ENCODE assay signal across 8 cellular contexts in the genomic region with DNA sequence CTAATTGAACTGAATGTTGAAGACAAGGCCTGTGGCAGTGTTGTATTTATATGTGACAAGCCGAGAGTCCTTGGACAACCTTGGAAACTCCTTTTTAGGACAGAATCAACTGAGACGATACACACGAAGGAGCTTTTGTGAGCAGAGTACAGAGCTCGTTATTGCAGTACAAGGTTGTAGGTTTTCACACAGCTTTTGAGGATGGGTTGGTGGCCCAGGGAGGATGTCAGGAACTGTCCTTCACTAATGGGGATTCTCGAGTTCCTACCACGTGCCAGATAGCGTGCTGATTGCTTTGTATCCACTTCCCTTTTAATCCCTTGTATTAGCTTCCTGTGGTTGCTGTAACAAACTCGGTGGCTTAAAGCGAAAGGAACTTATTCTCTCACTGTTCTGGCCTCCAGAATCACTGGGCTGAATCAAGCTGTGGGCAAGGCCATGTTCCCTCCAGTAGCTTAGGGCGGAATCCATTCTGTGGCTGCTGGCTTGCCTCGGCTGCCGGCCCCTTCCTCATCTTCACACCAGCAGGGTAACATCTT. TPM values are rescaled to one million over a fixed set of nuclear protein-coding genes. Genes with fewer than 3 reads are reported as not detected.
DNase-seq lines count a peak whose midpoint lies in the region; ATAC-seq and TF ChIP-seq lines count a peak whose summit lies in the region.

No MANE protein-coding gene starts in this region.

- TF ChIP-seq CTCF in CD8-positive, alpha-beta T cell (IDR thresholded peaks at IDR 0.05), result no peak
- TF ChIP-seq CTCF in activated CD8-positive, alpha-beta T cell treated with anti-CD3 and anti-CD28 coated beads for 36 hours (IDR thresholded peaks at IDR 0.05), result no peak

- no peaks in the 10 kb centered on the region for H3K36me3 ChIP-seq in CD8-positive, alpha-beta T cell (ENCODE audit: insufficient read depth, low read length)

- H3K4me1 Mint-ChIP-seq in CD8-positive, alpha-beta T cell (ENCODE audit: low read depth), result peaks cover 90% of the 10 kb centered on the region
- peaks cover 89% of the 10 kb centered on the region for H3K4me1 Mint-ChIP-seq in activated CD8-positive, alpha-beta T cell treated with anti-CD3 and anti-CD28 coated beads for 36 hours (ENCODE audit: low read depth)
- peaks cover 50% of the 10 kb centered on the region for H3K4me1 Mint-ChIP-seq in memory B cell

- peaks cover 88% of the 10 kb centered on the region for H3K4me1 ChIP-seq in CD8-positive, alpha-beta T cell (ENCODE audit: insufficient read depth, low read length)

- H3K9me3 ChIP-seq in CD8-positive, alpha-beta T cell (ENCODE audit: low read length), result no peaks in the 10 kb centered on the region

- peaks cover 6% of the 10 kb centered on the region for H3K36me3 Mint-ChIP-seq in CD8-positive, alpha-beta T cell
- H3K36me3 Mint-ChIP-seq in activated CD8-positive, alpha-beta T cell treated with anti-CD3 and anti-CD28 coated beads for 36 hours (ENCODE audit: low read depth), result peaks cover 20% of the 10 kb centered on the region
- H3K36me3 Mint-ChIP-seq in memory B cell, result no peaks in the 10 kb centered on the region

- peak in 2 of 7 experiments; percentile 28 to 41 for DNase-seq in CD8-positive, alpha-beta T cell
- peak; percentile 63 for DNase-seq in activated CD8-positive, alpha-beta T cell treated with anti-CD3 and anti-CD28 coated beads for 36 hours
- DNase-seq in memory B cell (ENCODE audit: low spot score in 2 of 2), result peak; percentile 28 to 45
- DNase-seq in NCI-H510A treated with DMSO at 0.1 percent for 48 hours (lab: John Stamatoyannopoulos, UW), result no peak
- no peak for DNase-seq in SK-N-DZ (ENCODE audit: low spot score)
- DNase-seq in NCI-H1092 (lab: John Stamatoyannopoulos, UW), result no peak

- intact Hi-C loops in CD8-positive, alpha-beta T cell (cut with DNase I, micrococcal nuclease), result loop anchor here (1.0 to 10.0 kb wide), 7 partner anchors 10 to 750 kb away; a partner anchor contains a TSS
- intact Hi-C loops in activated CD8-positive, alpha-beta T cell treated with anti-CD3 and anti-CD28 coated beads for 36 hours (cut with micrococcal nuclease), result loop anchor here (2.0 kb wide), 1 partner anchor 26 kb away; no protein-coding TSS in a partner anchor

- CTCF ChIA-PET in CD8-positive, alpha-beta T cell (lab: Charles Lee), result interaction anchor here (0.8 to 6.5 kb wide), 19 partner anchors 9 to 55 kb away, joined by 3 to 47 read pairs (median 5); no protein-coding TSS in a partner anchor
- CTCF ChIA-PET in activated CD8-positive, alpha-beta T cell treated with anti-CD3 and anti-CD28 coated beads for 36 hours (lab: Charles Lee), result interaction anchor here (0.8 to 4.0 kb wide), 11 partner anchors 9 to 751 kb away, joined by 3 to 24 read pairs (median 5); no protein-coding TSS in a partner anchor

- no peaks in the 10 kb centered on the region for H3K9me3 Mint-ChIP-seq in CD8-positive, alpha-beta T cell
- no peaks in the 10 kb centered on the region for H3K9me3 Mint-ChIP-seq in activated CD8-positive, alpha-beta T cell treated with anti-CD3 and anti-CD28 coated beads for 36 hours
- H3K9me3 Mint-ChIP-seq in memory B cell, result no peaks in the 10 kb centered on the region

- H3K27ac Mint-ChIP-seq in CD8-positive, alpha-beta T cell, result peak overlapping the region; percentile 97
- H3K27ac Mint-ChIP-seq in activated CD8-positive, alpha-beta T cell treated with anti-CD3 and anti-CD28 coated beads for 36 hours, result peak overlapping the region; percentile 97
- H3K27ac Mint-ChIP-seq in memory B cell, result peak overlapping the region; percentile 88

- peak overlapping the region; percentile 86 for H3K4me3 Mint-ChIP-seq in CD8-positive, alpha-beta T cell
- H3K4me3 Mint-ChIP-seq in activated CD8-positive, alpha-beta T cell treated with anti-CD3 and anti-CD28 coated beads for 36 hours, result peak overlapping the region; percentile 69
- peak overlapping the region; percentile 15 for H3K4me3 Mint-ChIP-seq in memory B cell

- peak; percentile 17 for ATAC-seq in CD8-positive, alpha-beta T cell
- ATAC-seq in GM19397 (IDR thresholded peaks at IDR 0.05; ENCODE audit: unreplicated experiment) (peak; percentile 39), HG03457 (IDR thresholded peaks at IDR 0.05; ENCODE audit: unreplicated experiment) (peak; percentile 34), memory B cell (ENCODE audit: low read depth) (peak; percentile 66)
- ATAC-seq in activated CD8-positive, alpha-beta T cell treated with anti-CD3 and anti-CD28 coated beads for 36 hours, result peak; percentile 14

- H3K27me3 Mint-ChIP-seq in CD8-positive, alpha-beta T cell (ENCODE audit: low read depth), result no peaks in the 10 kb centered on the region
- H3K27me3 Mint-ChIP-seq in activated CD8-positive, alpha-beta T cell treated with anti-CD3 and anti-CD28 coated beads for 36 hours, result no peaks in the 10 kb centered on the region
- no peaks in the 10 kb centered on the region for H3K27me3 Mint-ChIP-seq in memory B cell

- H3K27ac ChIP-seq in CD8-positive, alpha-beta T cell (ENCODE audit: low read depth, low read length), result peak overlapping the region; percentile 59

- no peaks in the 10 kb centered on the region for H3K27me3 ChIP-seq in CD8-positive, alpha-beta T cell (ENCODE audit: insufficient read depth, low read length)

- peak overlapping the region; percentile 45 for H3K4me3 ChIP-seq in CD8-positive, alpha-beta T cell (ENCODE audit: low read depth, low read length)

- POLR2A ChIA-PET in CD8-positive, alpha-beta T cell (lab: Charles Lee), result interaction anchor here (0.7 to 5.9 kb wide), 13 partner anchors 8 to 872 kb away, joined by 3 to 61 read pairs (median 5); no protein-coding TSS in a partner anchor
- POLR2A ChIA-PET in activated CD8-positive, alpha-beta T cell treated with anti-CD3 and anti-CD28 coated beads for 36 hours (lab: Charles Lee), result interaction anchor here (0.8 to 3.1 kb wide), 17 partner anchors 7 to 266 kb away, joined by 3 to 25 read pairs (median 4); a partner anchor contains a TSS

RNA-seq across cellular contexts. Expression of a gene that starts 20.2 kb away (rescaled TPM):
- 10 to 100 TPM; 60.3 to 67.5 TPM for total RNA-seq in CD8-positive, alpha-beta T cell
- 10 to 100 TPM; 46.7 to 46.9 TPM for total RNA-seq in activated CD8-positive, alpha-beta T cell treated with anti-CD3 and anti-CD28 coated beads for 36 hours
- 15.9 and 17.4 TPM in 2 replicates for polyA plus RNA-seq in SK-N-DZ (2014; cell fraction: cytosol; rRNA removed)
- polyA plus RNA-seq in SK-N-DZ (2014; cell fraction: nucleus; rRNA removed), result 18.6 and 39.3 TPM in 2 replicates

Comparison
In these comparisons a context has a peak if more than half of its experiments do, and no peak if none do; other contexts are left out.
1. ATAC-seq: peak in every context shown above with its lines; median percentile 66 in memory B cell; 39 in GM19397; 34 in HG03457; 17 in CD8-positive, alpha-beta T cell; 14 in activated CD8-positive, alpha-beta T cell treated with anti-CD3 and anti-CD28 coated beads for 36 hours.
2. DNase-seq: peak in activated CD8-positive, alpha-beta T cell treated with anti-CD3 and anti-CD28 coated beads for 36 hours (single experiment) and memory B cell (2 of 2); none in NCI-H510A treated with DMSO at 0.1 percent for 48 hours (single experiment), SK-N-DZ (single experiment) and NCI-H1092 (single experiment).
3. H3K4me3 Mint-ChIP-seq: peak in every context shown above with its lines; median percentile 86 in CD8-positive, alpha-beta T cell; 69 in activated CD8-positive, alpha-beta T cell treated with anti-CD3 and anti-CD28 coated beads for 36 hours; 15 in memory B cell.
4. Peak in every context shown above with its lines, with median percentiles within 50 percentile points of each other: H3K27ac Mint-ChIP-seq.